ENCODE assay signal across 17 cellular contexts in genomic region chr7:3537210-3537875, GRCh38.
DNase-seq lines count a peak whose midpoint lies in the region; ATAC-seq and TF ChIP-seq lines count a peak whose summit lies in the region.
"Had no signal": no experiment of that assay in that cellular context is flagged by ENCODE, and none has a peak within 500 bp of the region (broad histone marks: within the 10 kb centered on the region; RNA-seq: fewer than 3 reads in every experiment).

No MANE protein-coding gene starts in this region.

- no peaks in the 10 kb centered on the region for H3K36me3 Mint-ChIP-seq in activated naive CD4-positive, alpha-beta T cell treated with anti-CD3 and anti-CD28 coated beads, Interleukin-2, amount 50 U/mL, for 72 hours

- intact Hi-C loops in body of pancreas (cut with DNase I), result no loop called here

- TF ChIP-seq CTCF in choroid plexus epithelial cell (conservative IDR thresholded peaks at IDR 0.05; ENCODE audit: low read depth, low read length), result no peak
- TF ChIP-seq CTCF in body of pancreas (IDR thresholded peaks at IDR 0.05), result no peak

- DNase-seq in ACHN (peak; percentile 48), NCI-H82 (lab: John Stamatoyannopoulos, UW) (peak; percentile 79), choroid plexus epithelial cell (ENCODE audit: low read depth) (peak; percentile 53), kidney tubule cell (ENCODE audit: low spot score) (peak; percentile 82), body of pancreas (no peak), left lobe of liver (ENCODE audit: low spot score) (no peak)
- no peak for DNase-seq in activated naive CD4-positive, alpha-beta T cell treated with anti-CD3 and anti-CD28 coated beads, Interleukin-2, amount 50 U/mL, for 72 hours (ENCODE audit: low spot score in 2 of 2)
- DNase-seq in stimulated activated naive CD4-positive, alpha-beta T cell treated with Interleukin-2 at 50 U/mL for 16 hours (lab: John Stamatoyannopoulos, UW), result no peak
- DNase-seq: activated CD8-positive, alpha-beta memory T cell treated with anti-CD3 and anti-CD28 coated beads, Interleukin-2, amount 50 U/mL, for 4 hours; activated naive CD4-positive, alpha-beta T cell treated with anti-CD3 and anti-CD28 coated beads for 36 hours; HFFc6; hippocampal formation; nephron progenitor cell; stimulated activated CD4-positive, alpha-beta T cell treated with anti-CD3 and anti-CD28 coated beads, Interleukin-2, amount 100 ng/mL, for 24 hours; T-helper 2 cell had no signal

- H3K4me3 ChIP-seq in choroid plexus epithelial cell (ENCODE audit: low read depth, low read length) (no peak overlapping the region), body of pancreas (no peak overlapping the region)
- H3K4me3 ChIP-seq: thoracic aorta had no signal

- no peaks in the 10 kb centered on the region for H3K27me3 ChIP-seq in body of pancreas

- no peaks in the 10 kb centered on the region for H3K36me3 ChIP-seq in body of pancreas (replicated peaks in 1 of 2; ENCODE audit: insufficient read depth in 1 of 2, low read depth in 2 of 2)
- H3K36me3 ChIP-seq: thoracic aorta had no signal

- TF ChIP-seq POLR2A in body of pancreas (IDR thresholded peaks at IDR 0.05), result no peak

- peaks cover 9% of the 10 kb centered on the region for H3K4me1 ChIP-seq in body of pancreas

- 83 to 99% methylated on average over 5 to 6 of the region's 6 CpGs for WGBS in body of pancreas, 2 donors

- no peak overlapping the region for H3K27ac ChIP-seq in body of pancreas
- H3K27ac ChIP-seq: thoracic aorta had no signal

- ATAC-seq in body of pancreas (no peak), left lobe of liver (no peak)
- ATAC-seq in activated naive CD4-positive, alpha-beta T cell treated with anti-CD3 and anti-CD28 coated beads, Interleukin-2, amount 50 U/mL, for 72 hours, result no peak
- ATAC-seq: activated CD4-positive, CD25-positive, alpha-beta regulatory T cell treated with anti-CD3 and anti-CD28 coated beads, Interleukin-2, amount 50 U/mL, for 24 hours had no signal

- no peaks in the 10 kb centered on the region for H3K9me3 Mint-ChIP-seq in activated naive CD4-positive, alpha-beta T cell treated with anti-CD3 and anti-CD28 coated beads, Interleukin-2, amount 50 U/mL, for 72 hours
- H3K9me3 Mint-ChIP-seq: activated naive CD4-positive, alpha-beta T cell treated with anti-CD3 and anti-CD28 coated beads for 36 hours; nephron progenitor cell had no signal

- no peak overlapping the region for H3K27ac Mint-ChIP-seq in activated naive CD4-positive, alpha-beta T cell treated with anti-CD3 and anti-CD28 coated beads, Interleukin-2, amount 50 U/mL, for 72 hours
- H3K27ac Mint-ChIP-seq: activated naive CD4-positive, alpha-beta T cell treated with anti-CD3 and anti-CD28 coated beads for 36 hours; HFFc6 had no signal

- no peaks in the 10 kb centered on the region for H3K9me3 ChIP-seq in body of pancreas
- H3K9me3 ChIP-seq: thoracic aorta had no signal

- in situ Hi-C loops in ACHN (cut with HindIII; ENCODE audit: low pct_ligation_motif_present, low pct_unique_long_range_greater_than_20kb, low sequenced_read_pairs), result no loop called here

Comparison
In these comparisons a context has a peak if more than half of its experiments do, and no peak if none do; other contexts are left out.
1. DNase-seq: peak in ACHN (single experiment), NCI-H82 (single experiment), choroid plexus epithelial cell (single experiment) and kidney tubule cell (single experiment); none in body of pancreas (0 of 4), activated naive CD4-positive, alpha-beta T cell treated with anti-CD3 and anti-CD28 coated beads, Interleukin-2, amount 50 U/mL, for 72 hours (0 of 2), stimulated activated naive CD4-positive, alpha-beta T cell treated with Interleukin-2 at 50 U/mL for 16 hours (single experiment) and left lobe of liver (single experiment).